ENCODE assay signal across 18 cellular contexts in genomic region chr2:108451976-108452375, GRCh38. TPM values are rescaled to one million over a fixed set of nuclear protein-coding genes. Genes with fewer than 3 reads are reported as not detected.
A peak's percentile ranks its signal among the peaks of the same experiment; 100 is the strongest.
DNase-seq lines count a peak whose midpoint lies in the region; ATAC-seq and TF ChIP-seq lines count a peak whose summit lies in the region.
"Had no signal": no experiment of that assay in that cellular context is flagged by ENCODE, and none has a peak within 500 bp of the region (broad histone marks: within the 10 kb centered on the region; RNA-seq: fewer than 3 reads in every experiment).

No MANE protein-coding gene starts in this region.

- POLR2A ChIA-PET in CD4-positive, alpha-beta T cell (lab: Charles Lee): no interaction called here
- POLR2A ChIA-PET in naive thymus-derived CD4-positive, alpha-beta T cell (lab: Charles Lee): no interaction called here

- H3K4me1 Mint-ChIP-seq in T-helper 2 cell treated with Interferon-gamma antibody and Interleukin-4, amounts not matched to agents 5 μg/mL and 100 μg/mL, for 36 hours (ENCODE audit: low read depth): peaks cover 27% of the 10 kb centered on the region
- peaks cover 72% of the 10 kb centered on the region for H3K4me1 Mint-ChIP-seq in CD4-positive, alpha-beta T cell (ENCODE audit: low read depth)
- peaks cover 44% of the 10 kb centered on the region for H3K4me1 Mint-ChIP-seq in activated T-helper 1 cell treated with anti-CD3 and anti-CD28 coated beads, Interleukin-12 subunit alpha, Interleukin-12 subunit beta, Interleukin-2, Interleukin-4 antibody, amounts not matched to agents 30 ng/mL and 10 ng/mL and 1 ng/mL, durations not matched to agents 14 hours and 24 hours and 36 hours (ENCODE audit: low read depth)
- peaks cover 20 to 81% (median 71%) of the 10 kb centered on the region in 7 donors for H3K4me1 Mint-ChIP-seq in naive thymus-derived CD4-positive, alpha-beta T cell

- peaks cover 16 to 62% (median 31%) of the 10 kb centered on the region in 3 experiments for H3K36me3 ChIP-seq in naive thymus-derived CD4-positive, alpha-beta T cell (ENCODE audit: control insufficient read depth in 2 of 3, insufficient read depth in 3 of 3, low read length in 3 of 3)
- peaks cover 30% of the 10 kb centered on the region for H3K36me3 ChIP-seq in smooth muscle cell (ENCODE audit: low read depth)

- peak overlapping the region; percentile 37 for H3K4me3 Mint-ChIP-seq in T-helper 2 cell treated with Interferon-gamma antibody and Interleukin-4, amounts not matched to agents 5 μg/mL and 100 μg/mL, for 36 hours
- H3K4me3 Mint-ChIP-seq in CD4-positive, alpha-beta T cell: peak overlapping the region; percentile 32
- H3K4me3 Mint-ChIP-seq in activated T-helper 1 cell treated with anti-CD3 and anti-CD28 coated beads, Interleukin-12 subunit alpha, Interleukin-12 subunit beta, Interleukin-2, Interleukin-4 antibody, amounts not matched to agents 30 ng/mL and 10 ng/mL and 1 ng/mL, durations not matched to agents 14 hours and 24 hours and 36 hours: no peak overlapping the region
- peak overlapping the region in 3 of 10 donors; percentile 3 to 100 (median 19) for H3K4me3 Mint-ChIP-seq in naive thymus-derived CD4-positive, alpha-beta T cell
- H3K4me3 Mint-ChIP-seq: endodermal cell had no signal

- no peaks in the 10 kb centered on the region for H3K27me3 ChIP-seq in CD4-positive, alpha-beta T cell (ENCODE audit: control insufficient read depth, insufficient read depth, low read length)
- no peaks in the 10 kb centered on the region for H3K27me3 ChIP-seq in naive thymus-derived CD4-positive, alpha-beta T cell (ENCODE audit: control insufficient read depth in 2 of 2, insufficient read depth in 2 of 2, low read length in 2 of 2)
- H3K27me3 ChIP-seq in smooth muscle cell (ENCODE audit: low read depth): no peaks in the 10 kb centered on the region
- H3K27me3 ChIP-seq: stomach, upper lobe of left lung had no signal

- no peak overlapping the region for H3K4me2 ChIP-seq in smooth muscle cell

- no peak for TF ChIP-seq CTCF in CD4-positive, alpha-beta T cell (IDR thresholded peaks at IDR 0.05)
- no peak for TF ChIP-seq CTCF in smooth muscle cell (IDR thresholded peaks at IDR 0.05; ENCODE audit: borderline replicate concordance, insufficient read depth, poor library complexity, severe bottlenecking)

- H3K27ac ChIP-seq in CD4-positive, alpha-beta T cell (ENCODE audit: low read depth, low read length): no peak overlapping the region
- H3K27ac ChIP-seq in naive thymus-derived CD4-positive, alpha-beta T cell (ENCODE audit: low read depth, low read length): peak overlapping the region; percentile 32
- H3K27ac ChIP-seq in smooth muscle cell (ENCODE audit: low read depth): no peak overlapping the region
- H3K27ac ChIP-seq: stomach, upper lobe of left lung had no signal

- in situ Hi-C loops in G401 (cut with HindIII; ENCODE audit: low sequenced_read_pairs): loop anchor here (25.0 kb wide), 1 partner anchor 110 kb away; no protein-coding TSS in a partner anchor

- DNase-seq in T-helper 2 cell treated with Interferon-gamma antibody and Interleukin-4, amounts not matched to agents 5 μg/mL and 100 μg/mL, for 36 hours (ENCODE audit: low spot score): no peak
- DNase-seq in T-helper 2 cell (no peak), smooth muscle cell (lab: John Stamatoyannopoulos, UW; ENCODE audit: unreplicated experiment) (no peak), DMS79 treated with DMSO at 0.1 percent for 48 hours (lab: John Stamatoyannopoulos, UW) (no peak), G401 (ENCODE audit: low spot score) (no peak)
- DNase-seq in CD4-positive, alpha-beta T cell: no peak
- DNase-seq in activated T-helper 1 cell treated with anti-CD3 and anti-CD28 coated beads, Interleukin-12 subunit alpha, Interleukin-12 subunit beta, Interleukin-2, Interleukin-4 antibody, amounts not matched to agents 30 ng/mL and 10 ng/mL and 1 ng/mL, durations not matched to agents 14 hours and 24 hours and 36 hours (ENCODE audit: low spot score): no peak
- no peak for DNase-seq in naive thymus-derived CD4-positive, alpha-beta T cell
- DNase-seq: 8988T; activated CD4-positive, alpha-beta T cell treated with anti-CD3 and anti-CD28 coated beads for 48 hours; endodermal cell; NCI-H1105 treated with DMSO at 0.1 percent for 48 hours; NCI-H524 treated with DMSO at 0.1 percent for 48 hours; stimulated activated CD4-positive, alpha-beta T cell treated with anti-CD3 and anti-CD28 coated beads, Interleukin-1b, Interleukin-23, amount 100 ng/mL, for 48 hours; stomach; SW 1271; upper lobe of left lung had no signal

- no peak overlapping the region for H3K4me3 ChIP-seq in naive thymus-derived CD4-positive, alpha-beta T cell (ENCODE audit: low read length)
- H3K4me3 ChIP-seq in smooth muscle cell: no peak overlapping the region
- H3K4me3 ChIP-seq: stomach, upper lobe of left lung had no signal

- no peak overlapping the region for H2AFZ ChIP-seq in smooth muscle cell (ENCODE audit: low read depth)

- no peaks in the 10 kb centered on the region for H3K9me3 ChIP-seq in CD4-positive, alpha-beta T cell (ENCODE audit: control insufficient read depth, low read length)
- no peaks in the 10 kb centered on the region for H3K9me3 ChIP-seq in naive thymus-derived CD4-positive, alpha-beta T cell (ENCODE audit: control insufficient read depth in 2 of 3, low read length in 3 of 3)
- H3K9me3 ChIP-seq in smooth muscle cell (replicated peaks; ENCODE audit: low read depth): peaks cover 2% of the 10 kb centered on the region
- H3K9me3 ChIP-seq: stomach, upper lobe of left lung had no signal

- H3K27ac Mint-ChIP-seq in T-helper 2 cell treated with Interferon-gamma antibody and Interleukin-4, amounts not matched to agents 5 μg/mL and 100 μg/mL, for 36 hours: peak overlapping the region; percentile 64
- peak overlapping the region; percentile 97 for H3K27ac Mint-ChIP-seq in CD4-positive, alpha-beta T cell
- H3K27ac Mint-ChIP-seq in activated T-helper 1 cell treated with anti-CD3 and anti-CD28 coated beads, Interleukin-12 subunit alpha, Interleukin-12 subunit beta, Interleukin-2, Interleukin-4 antibody, amounts not matched to agents 30 ng/mL and 10 ng/mL and 1 ng/mL, durations not matched to agents 14 hours and 24 hours and 36 hours: peak overlapping the region; percentile 50
- H3K27ac Mint-ChIP-seq in naive thymus-derived CD4-positive, alpha-beta T cell: peak overlapping the region in 8 of 9 donors; percentile 8 to 98 (median 48)
- H3K27ac Mint-ChIP-seq: brain, endodermal cell had no signal

- H3K4me1 ChIP-seq in naive thymus-derived CD4-positive, alpha-beta T cell (ENCODE audit: control insufficient read depth in 2 of 2, insufficient read depth in 2 of 2, low read length in 2 of 2): peaks cover 15 to 23% of the 10 kb centered on the region in 2 donors
- peaks cover 6% of the 10 kb centered on the region for H3K4me1 ChIP-seq in smooth muscle cell (ENCODE audit: low read depth)

- intact Hi-C loops in CD4-positive, alpha-beta T cell (cut with DNase I, micrococcal nuclease): loop anchor here in 1 of 2 experiments (10.0 kb wide), 1 partner anchor 333 kb away; the partner anchor contains the start of gene CCDC138
- intact Hi-C loops in activated T-helper 1 cell treated with anti-CD3 and anti-CD28 coated beads, Interleukin-12 subunit alpha, Interleukin-12 subunit beta, Interleukin-2, Interleukin-4 antibody, amounts not matched to agents 30 ng/mL and 10 ng/mL and 1 ng/mL, durations not matched to agents 14 hours and 24 hours and 36 hours (cut with micrococcal nuclease): loop anchor here (1.0 kb wide), 1 partner anchor 8 kb away; no protein-coding TSS in a partner anchor
- intact Hi-C loops in naive thymus-derived CD4-positive, alpha-beta T cell (cut with micrococcal nuclease): no loop called here

- H3K27me3 Mint-ChIP-seq in T-helper 2 cell treated with Interferon-gamma antibody and Interleukin-4, amounts not matched to agents 5 μg/mL and 100 μg/mL, for 36 hours (ENCODE audit: low read depth): no peaks in the 10 kb centered on the region
- H3K27me3 Mint-ChIP-seq in CD4-positive, alpha-beta T cell: no peaks in the 10 kb centered on the region
- H3K27me3 Mint-ChIP-seq in activated T-helper 1 cell treated with anti-CD3 and anti-CD28 coated beads, Interleukin-12 subunit alpha, Interleukin-12 subunit beta, Interleukin-2, Interleukin-4 antibody, amounts not matched to agents 30 ng/mL and 10 ng/mL and 1 ng/mL, durations not matched to agents 14 hours and 24 hours and 36 hours (ENCODE audit: insufficient read depth): no peaks in the 10 kb centered on the region
- no peaks in the 10 kb centered on the region for H3K27me3 Mint-ChIP-seq in naive thymus-derived CD4-positive, alpha-beta T cell

- ATAC-seq in CD4-positive, alpha-beta T cell (ENCODE audit: poor library complexity): no peak
- no peak for ATAC-seq in naive thymus-derived CD4-positive, alpha-beta T cell

- H3K9me3 Mint-ChIP-seq in T-helper 2 cell treated with Interferon-gamma antibody and Interleukin-4, amounts not matched to agents 5 μg/mL and 100 μg/mL, for 36 hours: peaks cover 5% of the 10 kb centered on the region
- no peaks in the 10 kb centered on the region for H3K9me3 Mint-ChIP-seq in CD4-positive, alpha-beta T cell
- no peaks in the 10 kb centered on the region for H3K9me3 Mint-ChIP-seq in activated T-helper 1 cell treated with anti-CD3 and anti-CD28 coated beads, Interleukin-12 subunit alpha, Interleukin-12 subunit beta, Interleukin-2, Interleukin-4 antibody, amounts not matched to agents 30 ng/mL and 10 ng/mL and 1 ng/mL, durations not matched to agents 14 hours and 24 hours and 36 hours
- H3K9me3 Mint-ChIP-seq in naive thymus-derived CD4-positive, alpha-beta T cell: peaks cover 0 to 7% (median 2%) of the 10 kb centered on the region in 11 donors
- H3K9me3 Mint-ChIP-seq: endodermal cell had no signal

- peaks cover 44% of the 10 kb centered on the region for H3K79me2 ChIP-seq in smooth muscle cell (ENCODE audit: low read depth)

- CTCF ChIA-PET in CD4-positive, alpha-beta T cell (lab: Charles Lee): no interaction called here
- CTCF ChIA-PET in naive thymus-derived CD4-positive, alpha-beta T cell (lab: Charles Lee): no interaction called here

- H3K9ac ChIP-seq in smooth muscle cell (ENCODE audit: low read depth): no peak overlapping the region

- WGBS in smooth muscle cell (ENCODE audit: low lambda C conversion rate): 98% methylated on average over 4 of the region's 4 CpGs

- peaks cover 54% of the 10 kb centered on the region for H3K36me3 Mint-ChIP-seq in T-helper 2 cell treated with Interferon-gamma antibody and Interleukin-4, amounts not matched to agents 5 μg/mL and 100 μg/mL, for 36 hours (ENCODE audit: low read depth)
- peaks cover 83% of the 10 kb centered on the region for H3K36me3 Mint-ChIP-seq in CD4-positive, alpha-beta T cell (ENCODE audit: low read depth)
- peaks cover 44% of the 10 kb centered on the region for H3K36me3 Mint-ChIP-seq in activated T-helper 1 cell treated with anti-CD3 and anti-CD28 coated beads, Interleukin-12 subunit alpha, Interleukin-12 subunit beta, Interleukin-2, Interleukin-4 antibody, amounts not matched to agents 30 ng/mL and 10 ng/mL and 1 ng/mL, durations not matched to agents 14 hours and 24 hours and 36 hours (ENCODE audit: low read depth)
- peaks cover 12 to 57% (median 37%) of the 10 kb centered on the region in 5 donors for H3K36me3 Mint-ChIP-seq in naive thymus-derived CD4-positive, alpha-beta T cell

- H4K20me1 ChIP-seq in smooth muscle cell (ENCODE audit: low read depth): no peaks in the 10 kb centered on the region

- H3F3A ChIP-seq in smooth muscle cell (ENCODE audit: low read depth): no peaks in the 10 kb centered on the region

RNA-seq across cellular contexts. Expression of gene GCC2, which starts 3.0 kb away (rescaled TPM):
- 100 to 1,000 TPM; 134 to 141 TPM for total RNA-seq in CD4-positive, alpha-beta T cell
- 43.7 and 44.1 TPM in 2 replicates for total RNA-seq in activated T-helper 1 cell treated with anti-CD3 and anti-CD28 coated beads, Interleukin-12 subunit alpha, Interleukin-12 subunit beta, Interleukin-2, Interleukin-4 antibody, amounts not matched to agents 30 ng/mL and 10 ng/mL and 1 ng/mL, durations not matched to agents 14 hours and 24 hours and 36 hours
- 100 to 1,000 TPM in 4 of 5 experiments, 10 to 100 TPM in 1; 45.3 to 229 (median 117) TPM for total RNA-seq in naive thymus-derived CD4-positive, alpha-beta T cell
- polyA plus RNA-seq in naive thymus-derived CD4-positive, alpha-beta T cell: 100 to 1,000 TPM in 1 of 2 donors, 10 to 100 TPM in 1; 84.8 to 100 TPM
- total RNA-seq in smooth muscle cell: 36.3 and 36.4 TPM in 2 replicates
- polyA plus RNA-seq in smooth muscle cell: 18.3 and 33.9 TPM in 2 replicates
- total RNA-seq in G401 (2014; rRNA removed; shearing (Covaris generic)): 13.5 and 18.9 TPM in 2 replicates
